Comparison of ENCODE assay signal across 21 cellular contexts in genomic region chr3:14483286-14483685, GRCh38. TPM values are rescaled to one million over a fixed set of nuclear protein-coding genes. Genes with fewer than 3 reads are reported as not detected.
DNase-seq lines count a peak whose midpoint lies in the region; ATAC-seq and TF ChIP-seq lines count a peak whose summit lies in the region.
"Had no signal": no experiment of that assay in that cellular context is flagged by ENCODE, and none has a peak within 500 bp of the region (broad histone marks: within the 10 kb centered on the region; RNA-seq: fewer than 3 reads in every experiment).

No MANE protein-coding gene starts in this region.

- H3K27me3 Mint-ChIP-seq in natural killer cell treated with Interleukin-12 subunit alpha and Interleukin-12 subunit beta and Interleukin-15 and Interleukin-18, amount 100 ng/mL, for 72 hours: no peaks in the 10 kb centered on the region
- H3K27me3 Mint-ChIP-seq in natural killer cell (ENCODE audit: low read depth in 2 of 2) (no peaks in the 10 kb centered on the region), T-helper 17 cell (no peaks in the 10 kb centered on the region)
- H3K27me3 Mint-ChIP-seq: CD4-positive, alpha-beta T cell had no signal

- peaks cover 4% of the 10 kb centered on the region for H3K36me3 Mint-ChIP-seq in natural killer cell treated with Interleukin-12 subunit alpha and Interleukin-12 subunit beta and Interleukin-15 and Interleukin-18, amount 100 ng/mL, for 72 hours
- H3K36me3 Mint-ChIP-seq in natural killer cell (peaks cover 18% of the 10 kb centered on the region), T-helper 17 cell (ENCODE audit: low read depth) (peaks cover 20% of the 10 kb centered on the region)

- ATAC-seq in natural killer cell treated with Interleukin-12 subunit alpha and Interleukin-12 subunit beta and Interleukin-15 and Interleukin-18, amount 100 ng/mL, for 72 hours: no peak
- ATAC-seq in natural killer cell: no peak
- no peak for ATAC-seq in T-helper 17 cell
- no peak for ATAC-seq in GM21381 (IDR thresholded peaks at IDR 0.05; ENCODE audit: unreplicated experiment)
- ATAC-seq: HCT116 had no signal

- intact Hi-C loops in natural killer cell (cut with micrococcal nuclease): no loop called here

- H3K4me3 Mint-ChIP-seq in natural killer cell treated with Interleukin-12 subunit alpha and Interleukin-12 subunit beta and Interleukin-15 and Interleukin-18, amount 100 ng/mL, for 72 hours: no peak overlapping the region
- H3K4me3 Mint-ChIP-seq in natural killer cell (no peak overlapping the region), T-helper 17 cell (no peak overlapping the region)
- H3K4me3 Mint-ChIP-seq: CD4-positive, alpha-beta T cell had no signal

- peaks cover 100% of the 10 kb centered on the region for H3K36me3 ChIP-seq in neutrophil

- DNase-seq in natural killer cell treated with Interleukin-12 subunit alpha and Interleukin-12 subunit beta and Interleukin-15 and Interleukin-18, amount 100 ng/mL, for 72 hours (ENCODE audit: low spot score): peak; percentile 16
- no peak for DNase-seq in natural killer cell
- no peak for DNase-seq in T-helper 17 cell
- no peak for DNase-seq in NCI-H226
- no peak for DNase-seq in D341Med (ENCODE audit: low spot score)
- DNase-seq: CD4-positive, alpha-beta T cell; DMS153; KBM-7; MM.1S; NCI-H1105; NCI-H146; NCI-H2029; NCI-H2227 treated with DMSO at 0.1 percent for 48 hours; NCI-H510A treated with DMSO at 0.1 percent for 48 hours; NCI-H748 treated with DMSO at 0.1 percent for 48 hours had no signal

- H3K27me3 ChIP-seq in neutrophil: no peaks in the 10 kb centered on the region

- H3K4me1 ChIP-seq in neutrophil (ENCODE audit: control insufficient read depth in 1 of 2, insufficient read depth in 1 of 2, low read depth in 1 of 2, low read length in 1 of 2): no peaks in the 10 kb centered on the region

- no peak overlapping the region for H3K4me3 ChIP-seq in neutrophil (ENCODE audit: low read depth in 1 of 2, low read length in 1 of 2)

- H3K9me3 ChIP-seq in T-helper 17 cell (ENCODE audit: control insufficient read depth, low read length, poor library complexity, severe bottlenecking): no peaks in the 10 kb centered on the region
- no peaks in the 10 kb centered on the region for H3K9me3 ChIP-seq in neutrophil

- H3K27ac Mint-ChIP-seq in natural killer cell treated with Interleukin-12 subunit alpha and Interleukin-12 subunit beta and Interleukin-15 and Interleukin-18, amount 100 ng/mL, for 72 hours: no peak overlapping the region
- H3K27ac Mint-ChIP-seq in natural killer cell (no peak overlapping the region), T-helper 17 cell (peak overlapping the region; percentile 72)
- H3K27ac Mint-ChIP-seq: CD4-positive, alpha-beta T cell had no signal

- H3K9me3 Mint-ChIP-seq in natural killer cell treated with Interleukin-12 subunit alpha and Interleukin-12 subunit beta and Interleukin-15 and Interleukin-18, amount 100 ng/mL, for 72 hours: no peaks in the 10 kb centered on the region
- H3K9me3 Mint-ChIP-seq in natural killer cell: no peaks in the 10 kb centered on the region
- H3K9me3 Mint-ChIP-seq: CD4-positive, alpha-beta T cell had no signal

- no peak for TF ChIP-seq CTCF in natural killer cell (IDR thresholded peaks at IDR 0.05)
- no peak for TF ChIP-seq CTCF in neutrophil (IDR thresholded peaks at IDR 0.05)

- H3K27ac ChIP-seq in neutrophil: peak overlapping the region; percentile 18
- H3K27ac ChIP-seq: HL-60, RWPE1 had no signal

- peaks cover 0 to 3% of the 10 kb centered on the region in 2 donors for H3K4me1 Mint-ChIP-seq in natural killer cell treated with Interleukin-12 subunit alpha and Interleukin-12 subunit beta and Interleukin-15 and Interleukin-18, amount 100 ng/mL, for 72 hours (ENCODE audit: low read depth in 2 of 2)
- H3K4me1 Mint-ChIP-seq in natural killer cell (no peaks in the 10 kb centered on the region), T-helper 17 cell (peaks cover 8% of the 10 kb centered on the region)

RNA-seq across cellular contexts. Expression of gene GRIP2, which starts 56.9 kb away (rescaled TPM):
- not detected for total RNA-seq in natural killer cell treated with Interleukin-12 subunit alpha and Interleukin-12 subunit beta and Interleukin-15 and Interleukin-18, amount 100 ng/mL, for 72 hours
- not detected for total RNA-seq in natural killer cell
- total RNA-seq in T-helper 17 cell: under 1 TPM in 1 of 2 donors, not detected in 1; 0.10 TPM
- total RNA-seq: CD4-positive, alpha-beta T cell; HT-29 had no signal
